Comparison of ENCODE assay signal across 29 cellular contexts in the genomic region with DNA sequence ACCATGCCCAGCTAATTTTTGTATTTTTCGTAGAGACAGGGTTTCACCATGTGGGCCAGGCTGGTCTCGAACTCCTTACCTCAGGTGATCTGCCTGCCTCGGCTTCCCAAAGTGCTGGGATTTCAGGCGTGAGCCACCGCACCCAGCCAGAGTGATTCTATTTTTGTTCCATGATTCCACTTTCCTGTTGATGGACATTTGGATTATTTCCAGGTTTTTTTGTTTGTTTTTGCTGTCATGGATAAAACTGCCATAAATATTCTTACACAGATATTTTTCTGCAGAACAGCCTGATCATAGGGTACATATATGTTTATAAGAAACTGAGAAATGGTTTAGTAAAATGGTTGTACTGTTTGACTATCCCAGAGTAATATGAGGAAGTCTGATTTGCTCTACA. TPM values are rescaled to one million over a fixed set of nuclear protein-coding genes. Genes with fewer than 3 reads are reported as not detected.
DNase-seq lines count a peak whose midpoint lies in the region; ATAC-seq, FAIRE-seq and TF ChIP-seq lines count a peak whose summit lies in the region.
"Had no signal": no experiment of that assay in that cellular context is flagged by ENCODE, and none has a peak within 500 bp of the region (broad histone marks: within the 10 kb centered on the region; RNA-seq: fewer than 3 reads in every experiment).

No MANE protein-coding gene starts in this region.

- H3K27me3 Mint-ChIP-seq in osteocyte (ENCODE audit: unreplicated experiment), result no peaks in the 10 kb centered on the region
- H3K27me3 Mint-ChIP-seq: CD4-positive, alpha-beta T cell had no signal

- in situ Hi-C loops in GM12878 (cut with MboI), result no loop called here

- RAD21 ChIA-PET in GM12878 (lab: Charles Lee; ENCODE audit: unreplicated experiment), result no interaction called here

- H3K79me2 ChIP-seq in GM12878 (ENCODE audit: control insufficient read depth, insufficient read depth, low read length), result no peaks in the 10 kb centered on the region; the same call in none of the 2 replicates

- intact Hi-C loops in left ventricle myocardium inferior (cut with micrococcal nuclease), result no loop called here
- intact Hi-C loops in cardiac septum (cut with DNase I), result no loop called here
- intact Hi-C loops in GM12878 (cut with micrococcal nuclease; ENCODE audit: unreplicated experiment), result no loop called here
- intact Hi-C loops in esophagus squamous epithelium (cut with DNase I), result no loop called here

- H3K9me3 ChIP-seq in left ventricle myocardium inferior (replicated peaks) (no peaks in the 10 kb centered on the region), GM12878 (replicated peaks; ENCODE audit: control insufficient read depth, insufficient read depth, low read length) (no peaks in the 10 kb centered on the region; the same call in 2 of the 3 replicates), esophagus squamous epithelium (no peaks in the 10 kb centered on the region)
- H3K9me3 ChIP-seq: BLaER1, Peyer's patch had no signal

- H3K36me3 Mint-ChIP-seq in osteocyte (ENCODE audit: unreplicated experiment), result peaks cover 56% of the 10 kb centered on the region

- H3K4me2 ChIP-seq in GM12878 (ENCODE audit: control insufficient read depth, insufficient read depth), result no peak overlapping the region
- H3K4me2 ChIP-seq: BLaER1, KMS-11 had no signal

- no peaks in the 10 kb centered on the region for H3K27me3 ChIP-seq in left ventricle myocardium inferior (ENCODE audit: low read depth)
- H3K27me3 ChIP-seq in GM12878 (replicated peaks in 1 of 2; ENCODE audit: control insufficient read depth in 2 of 2, insufficient read depth in 2 of 2, low read length in 1 of 2), result no peaks in the 10 kb centered on the region
- H3K27me3 ChIP-seq in esophagus squamous epithelium, result no peaks in the 10 kb centered on the region
- H3K27me3 ChIP-seq: BLaER1, Peyer's patch had no signal

- H3K9ac ChIP-seq in GM12878 (ENCODE audit: control insufficient read depth, insufficient read depth, low read length), result no peak overlapping the region
- H3K9ac ChIP-seq: BLaER1, KMS-11 had no signal

- TF ChIP-seq EP300 in GM12878 (IDR thresholded peaks at IDR 0.05; ENCODE audit: borderline replicate concordance in 1 of 2, control insufficient read depth in 1 of 2, low read depth in 2 of 2, low read length in 2 of 2), result no peak

- no TSS peak for BruUV-seq in GM12878 (replicated peaks; lab: Mats Ljungman, UMichigan)

- ATAC-seq in GM12878, result no peak

- peak overlapping the region; percentile 84 for H3K27ac Mint-ChIP-seq in osteocyte (ENCODE audit: unreplicated experiment)
- H3K27ac Mint-ChIP-seq: CD4-positive, alpha-beta T cell had no signal

- SMC1A ChIA-PET in GM12878 (lab: Charles Lee; ENCODE audit: uncharacterized antibody, unreplicated experiment), result no interaction called here

- H3K9me3 Mint-ChIP-seq in osteocyte (ENCODE audit: unreplicated experiment), result no peaks in the 10 kb centered on the region
- H3K9me3 Mint-ChIP-seq: CD4-positive, alpha-beta T cell had no signal

- TF ChIP-seq POLR2A in GM12878 (IDR thresholded peaks at IDR 0.05; ENCODE audit: low read depth, low read length), result no peak
- TF ChIP-seq POLR2A in esophagus squamous epithelium (IDR thresholded peaks at IDR 0.05), result no peak

- CTCF ChIA-PET in GM12878 (lab: Yijun Ruan, JAX), result no interaction called here

- H3K4me3 ChIP-seq in left ventricle myocardium inferior, result no peak overlapping the region
- no peak overlapping the region for H3K4me3 ChIP-seq in GM12878
- no peak overlapping the region for H3K4me3 ChIP-seq in esophagus squamous epithelium
- H3K4me3 ChIP-seq: BLaER1, Peyer's patch had no signal

- peak overlapping the region; percentile 30 for H3K27ac ChIP-seq in left ventricle myocardium inferior (replicated peaks)
- H3K27ac ChIP-seq in GM12878 (ENCODE audit: control insufficient read depth, insufficient read depth), result no peak overlapping the region
- H3K27ac ChIP-seq in esophagus squamous epithelium, result no peak overlapping the region
- H3K27ac ChIP-seq: BLaER1, KMS-11, Peyer's patch had no signal

- H3K4me1 ChIP-seq in left ventricle myocardium inferior (peaks cover 12% of the 10 kb centered on the region), GM12878 (ENCODE audit: control insufficient read depth, insufficient read depth, low read length) (0 out of 2 replicates have a peak, but pooled peaks cover 3% of the 10 kb centered on the region), esophagus squamous epithelium (no peaks in the 10 kb centered on the region)
- H3K4me1 ChIP-seq: BLaER1, Peyer's patch had no signal

- no peak for TF ChIP-seq CTCF in left ventricle myocardium inferior (IDR thresholded peaks at IDR 0.05; ENCODE audit: borderline replicate concordance)
- no peak for TF ChIP-seq CTCF in GM12878 (IDR thresholded peaks at IDR 0.05 in 2 of 3, conservative IDR thresholded peaks at IDR 0.05 in 1 of 3; ENCODE audit: control insufficient read depth in 2 of 3, extremely low read depth in 1 of 3, insufficient read depth in 1 of 3, low read depth in 3 of 3, low read length in 3 of 3)
- no peak for TF ChIP-seq CTCF in osteocyte (IDR thresholded peaks at IDR 0.05)
- no peak for TF ChIP-seq CTCF in esophagus squamous epithelium (IDR thresholded peaks at IDR 0.05)

- FAIRE-seq in GM12878 (lab: Jason Lieb, UNC), result no peak
- FAIRE-seq: A204.1, GM12891, H1 had no signal

- peaks cover 10% of the 10 kb centered on the region for H3K4me1 Mint-ChIP-seq in osteocyte (ENCODE audit: unreplicated experiment)

- no peaks in the 10 kb centered on the region for H4K20me1 ChIP-seq in GM12878 (ENCODE audit: control insufficient read depth, insufficient read depth)

- 91% methylated on average over 5 of the region's 5 CpGs for WGBS in GM12878 (ENCODE audit: insufficient coverage, insufficient replicate concordance, low lambda C conversion rate, missing lambda C conversion rate)
- WGBS in esophagus squamous epithelium, 2 donors, result 77 to 91% methylated on average over 5 of the region's 5 CpGs

- TF ChIP-seq RAD21 in GM12878 (IDR thresholded peaks at IDR 0.05; ENCODE audit: insufficient read depth, low read depth, low read length), result no peak

- POLR2A ChIA-PET in GM12878 (lab: Charles Lee), result no interaction called here

- no peak for DNase-seq in left ventricle myocardium inferior
- DNase-seq in cardiac septum (ENCODE audit: low spot score), result no peak
- DNase-seq in GM12878 (ENCODE audit: low read depth, low spot score), result no peak
- peak; percentile 74 to 79 for DNase-seq in dermis microvascular lymphatic vessel endothelial cell (ENCODE audit: low read depth in 2 of 2)
- DNase-seq in osteocyte (ENCODE audit: extremely low spot score, unreplicated experiment), result no peak
- DNase-seq in activated naive CD4-positive, alpha-beta T cell treated with anti-CD3 and anti-CD28 coated beads, Interleukin-2, amount 50 U/mL, for 16 hours, result no peak
- no peak for DNase-seq in esophagus squamous epithelium (lab: John Stamatoyannopoulos, UW)
- no peak for DNase-seq in dedifferentiated amniotic fluid mesenchymal stem cell (ENCODE audit: extremely low spot score)
- DNase-seq: CD4-positive, alpha-beta T cell; COR-L47; DMS79; EL; GDM1; HCEC 1CT; IMR-90; NCI-H1048; NCI-H1417; NCI-H1694 treated with DMSO at 0.1 percent for 48 hours; NCI-H2081; NCI-H2171; NCI-H524 treated with DMSO at 0.1 percent for 48 hours; NCI-H774; Peyer's patch; SHP77 treated with DMSO at 0.1 percent for 48 hours had no signal

- no peak overlapping the region for H2AFZ ChIP-seq in GM12878 (ENCODE audit: control insufficient read depth, low read depth, low read length)

- peaks cover 64% of the 10 kb centered on the region for H3K36me3 ChIP-seq in left ventricle myocardium inferior
- H3K36me3 ChIP-seq in GM12878 (ENCODE audit: control insufficient read depth in 2 of 2, insufficient read depth in 2 of 2, low read length in 1 of 2), result peaks cover 5 to 34% of the 10 kb centered on the region in 2 experiments
- H3K36me3 ChIP-seq in esophagus squamous epithelium, result peaks cover 0 to 100% (median 13%) of the 10 kb centered on the region in 3 donors

- no peak overlapping the region for H3K4me3 Mint-ChIP-seq in osteocyte (ENCODE audit: unreplicated experiment)
- H3K4me3 Mint-ChIP-seq: CD4-positive, alpha-beta T cell had no signal

TF ChIP-seq in GM12878, 131 proteins besides CTCF, POLR2A, EP300 and RAD21 (continues in another document):
- TF ChIP-seq NRF1 (conservative IDR thresholded peaks at IDR 0.05; ENCODE audit: low read depth, low read length), result no peak
- no peak for TF ChIP-seq RFX5 (IDR thresholded peaks at IDR 0.05; ENCODE audit: low read depth, low read length)
- TF ChIP-seq SP1 (IDR thresholded peaks at IDR 0.05; ENCODE audit: low read depth, low read length), result no peak
- no peak for TF ChIP-seq DPF2 (IDR thresholded peaks at IDR 0.05)
- peak; percentile 16; the same call in 1 of the 2 replicates for TF ChIP-seq SPI1 (IDR thresholded peaks at IDR 0.05; ENCODE audit: borderline replicate concordance, insufficient read depth, low read depth, low read length)

RNA-seq across cellular contexts. Expression of gene MAP6D1, which starts 42.8 kb away (rescaled TPM):
- total RNA-seq in left ventricle myocardium inferior (2.4 TPM), cardiac septum (2.3 TPM), GM12878 (2014; rRNA removed) (1.3 and 2.2 TPM in 2 replicates), GM12878 (2014; rRNA removed; fragmentation: Illumina TruSeq; extraction: Trizol) (0.54 TPM in 1 of 2 replicates, not detected in the other), GM12878 (2021) (1.5 and 2.1 TPM in 2 replicates), dermis microvascular lymphatic vessel endothelial cell (0.51 and 0.89 TPM in 2 replicates), osteocyte (4.2 and 4.6 TPM in 2 replicates), esophagus squamous epithelium (1 to 10 TPM in 3 of 4 donors, not detected in 1; 2.0 to 5.1 (median 2.7) TPM)
- total RNA-seq in GM12878 (2013; cell fraction: nucleolus; rRNA removed), result not detected in 2 replicates
- polyA plus RNA-seq in GM12878 (2011; ENCODE audit: low read depth), result 0.34 TPM
- polyA plus RNA-seq in GM12878 (2011; rRNA removed) (0.32 TPM in 1 of 2 replicates, not detected in the other), GM12878 (2014; fragmentation: Illumina TruSeq; extraction: Trizol) (0.50 and 0.89 TPM in 2 replicates), GM12878 (2014; fragmentation: Nextera tagmentation; extraction: Ambion mirVana) (not detected), GM12878 (2014; rRNA removed) (0.93 and 1.2 TPM in 2 replicates), GM12878 (2016; fragmentation: Nextera tagmentation; extraction: Ambion mirVana) (1 to 10 TPM in 1 of 2 experiments, under 1 TPM in 1; 0.84 to 1.3 TPM)
- polyA plus RNA-seq in GM12878 (2011; cell fraction: cytosol; rRNA removed), result 0.27 and 0.38 TPM in 2 replicates
- polyA plus RNA-seq in GM12878 (2011; cell fraction: nucleus; rRNA removed), result 0.43 and 0.92 TPM in 2 replicates
- polyA plus RNA-seq in GM12878 (2012), result 0.18 TPM in 1 of 2 replicates, not detected in the other
- polyA minus RNA-seq in GM12878 (2011; rRNA and poly(A)+ RNA removed), result not detected in 2 replicates
- polyA minus RNA-seq in GM12878 (2011; cell fraction: cytosol; rRNA and poly(A)+ RNA removed), result not detected in 2 replicates
- 1.1 TPM in 1 of 2 replicates, not detected in the other for polyA minus RNA-seq in GM12878 (2011; cell fraction: nucleus; rRNA and poly(A)+ RNA removed)

Comparison
In these comparisons a context has a peak if more than half of its experiments do, and no peak if none do; other contexts are left out.
1. DNase-seq: peak in dermis microvascular lymphatic vessel endothelial cell (2 of 2); none in left ventricle myocardium inferior (single experiment), cardiac septum (single experiment), GM12878 (single experiment), osteocyte (single experiment), activated naive CD4-positive, alpha-beta T cell treated with anti-CD3 and anti-CD28 coated beads, Interleukin-2, amount 50 U/mL, for 16 hours (single experiment), esophagus squamous epithelium (single experiment) and dedifferentiated amniotic fluid mesenchymal stem cell (single experiment).